In the genomic region with DNA sequence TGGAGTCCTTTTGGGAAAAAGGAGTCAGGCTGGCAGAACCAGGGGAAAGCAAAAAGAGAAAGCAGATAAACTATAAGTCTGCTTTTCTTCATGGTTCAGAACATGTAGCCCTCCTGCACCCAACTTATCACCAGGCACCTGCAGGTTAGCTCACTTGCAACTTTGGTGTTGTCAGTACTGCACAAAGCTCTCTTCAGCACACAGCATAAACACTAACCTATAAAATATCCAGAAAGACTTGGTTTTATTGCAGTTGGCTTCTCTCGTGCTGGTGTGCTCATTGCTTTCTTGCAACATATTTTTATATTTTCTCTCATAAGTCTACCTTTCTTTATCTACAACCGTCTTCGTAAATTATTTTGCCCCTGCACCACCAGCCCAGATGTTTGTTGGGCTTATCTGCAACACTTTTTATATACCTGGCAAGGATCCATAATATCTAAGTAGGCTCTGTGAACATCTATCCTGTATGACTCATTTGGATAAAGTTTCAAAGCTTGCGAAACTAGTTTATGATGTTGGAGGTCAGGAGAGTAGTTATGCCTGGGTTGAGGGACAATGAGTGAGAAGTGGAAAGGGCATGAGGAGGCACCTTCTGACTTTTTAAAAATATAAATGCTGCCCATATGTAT, we compare ENCODE assay signal across 26 cellular contexts.
DNase-seq lines count a peak whose midpoint lies in the region; ATAC-seq, FAIRE-seq and TF ChIP-seq lines count a peak whose summit lies in the region.
"Had no signal": no experiment of that assay in that cellular context is flagged by ENCODE, and none has a peak within 500 bp of the region (broad histone marks: within the 10 kb centered on the region; RNA-seq: fewer than 3 reads in every experiment).

No MANE protein-coding gene starts in this region.

- 6% methylated on average over 4 of the region's 4 CpGs for WGBS in A549 (ENCODE audit: missing lambda C conversion rate)
- 62% methylated on average over 4 of the region's 4 CpGs for WGBS in mesenchymal stem cell

- no peaks in the 10 kb centered on the region for H3K79me1 ChIP-seq in mesenchymal stem cell (replicated peaks; ENCODE audit: low read length, poor library complexity, severe bottlenecking)

- no peaks in the 10 kb centered on the region for H3F3A ChIP-seq in MM.1S (ENCODE audit: insufficient read depth, low read length)

- 0 out of 3 replicates have a peak overlapping the region, but pooled peaks have one; percentile 3 for H3K4me3 ChIP-seq in A549
- no peak overlapping the region for H3K4me3 ChIP-seq in RWPE2 (ENCODE audit: severe bottlenecking)
- H3K4me3 ChIP-seq in MM.1S (ENCODE audit: low read length): no peak overlapping the region
- no peak overlapping the region for H3K4me3 ChIP-seq in mesenchymal stem cell (ENCODE audit: insufficient read depth in 1 of 2, low read depth in 1 of 2, low read length in 2 of 2)
- H3K4me3 ChIP-seq: GM23338, hepatocyte, K562, lung, mucosa of descending colon, SK-N-MC had no signal

- H3K9ac ChIP-seq in MM.1S (ENCODE audit: low read length): no peak overlapping the region
- H3K9ac ChIP-seq in mesenchymal stem cell (ENCODE audit: low read length): no peak overlapping the region

- no peaks in the 10 kb centered on the region for H3K27me3 ChIP-seq in RWPE2 (ENCODE audit: insufficient read depth, poor library complexity, severe bottlenecking)
- no peaks in the 10 kb centered on the region for H3K27me3 ChIP-seq in MM.1S (replicated peaks; ENCODE audit: insufficient read depth, low read length)
- no peaks in the 10 kb centered on the region for H3K27me3 ChIP-seq in mesenchymal stem cell (ENCODE audit: control insufficient read depth in 1 of 2, insufficient read depth in 1 of 2, low read length in 2 of 2)
- H3K27me3 ChIP-seq: hepatocyte had no signal

- H3K36me3 ChIP-seq in RWPE2 (ENCODE audit: low read depth): no peaks in the 10 kb centered on the region
- no peaks in the 10 kb centered on the region for H3K36me3 ChIP-seq in MM.1S (replicated peaks; ENCODE audit: insufficient read depth, low read length)
- no peaks in the 10 kb centered on the region for H3K36me3 ChIP-seq in mesenchymal stem cell (ENCODE audit: control insufficient read depth in 1 of 2, insufficient read depth in 2 of 2, low read depth in 1 of 2, low read length in 2 of 2)

- H2AFZ ChIP-seq in MM.1S (ENCODE audit: low read length) (no peak overlapping the region), mesenchymal stem cell (ENCODE audit: low read depth, low read length) (no peak overlapping the region)
- H2AFZ ChIP-seq: GM23338, hepatocyte had no signal

- H2BK12ac ChIP-seq in mesenchymal stem cell (ENCODE audit: low read length in 2 of 2): no peak overlapping the region

- no peak overlapping the region for H2BK5ac ChIP-seq in mesenchymal stem cell (ENCODE audit: low read depth, low read length, poor library complexity, severe bottlenecking)

- no peaks in the 10 kb centered on the region for H3K79me2 ChIP-seq in MM.1S (ENCODE audit: low read length)
- H3K79me2 ChIP-seq: hepatocyte had no signal

- no peak overlapping the region for H4K91ac ChIP-seq in mesenchymal stem cell (ENCODE audit: low read length)

- H3K9me3 ChIP-seq in A549 (peaks cover 13% of the 10 kb centered on the region; the same call in 2 of the 3 replicates), RWPE2 (ENCODE audit: severe bottlenecking) (no peaks in the 10 kb centered on the region), MM.1S (replicated peaks; ENCODE audit: insufficient read depth, low read length) (no peaks in the 10 kb centered on the region), mesenchymal stem cell (ENCODE audit: control insufficient read depth, low read length) (peaks cover 2% of the 10 kb centered on the region)

- TF ChIP-seq RAD21 in A549 (conservative IDR thresholded peaks at IDR 0.05 in 1 of 2, IDR thresholded peaks at IDR 0.05 in 1 of 2): peak; percentile 14 to 33; a peak in 1 of 5 replicates

- no peak; a peak in 1 of 5 replicates for TF ChIP-seq EP300 in A549 (IDR thresholded peaks at IDR 0.05)

- FAIRE-seq in A549 (lab: Jason Lieb, UNC) (no peak), HTR-8/SVneo (lab: Jason Lieb, UNC) (no peak)
- FAIRE-seq: K562 had no signal

- H2BK15ac ChIP-seq in mesenchymal stem cell (ENCODE audit: low read depth, poor library complexity, severe bottlenecking): no peak overlapping the region

- no peak for TF ChIP-seq POLR2A in A549 (IDR thresholded peaks at IDR 0.05; ENCODE audit: low read length)

- peak overlapping the region; percentile 63 for H3K4me2 ChIP-seq in A549
- H3K4me2 ChIP-seq in MM.1S (ENCODE audit: low read depth, low read length): no peak overlapping the region
- no peak overlapping the region for H3K4me2 ChIP-seq in mesenchymal stem cell (ENCODE audit: low read length, poor library complexity, severe bottlenecking)
- H3K4me2 ChIP-seq: GM23338, hepatocyte had no signal

- H3K14ac ChIP-seq in mesenchymal stem cell (ENCODE audit: low read length in 2 of 2): no peak overlapping the region

- POLR2A ChIA-PET in A549 (lab: Yijun Ruan, JAX): no interaction called here

- H3K4me1 ChIP-seq in A549: peaks cover 18% of the 10 kb centered on the region
- peaks cover 5% of the 10 kb centered on the region for H3K4me1 ChIP-seq in RWPE2 (ENCODE audit: insufficient read depth, poor library complexity, severe bottlenecking)
- no peaks in the 10 kb centered on the region for H3K4me1 ChIP-seq in MM.1S (ENCODE audit: low read length)
- H3K4me1 ChIP-seq in mesenchymal stem cell (ENCODE audit: control insufficient read depth, insufficient read depth, low read depth, low read length): no peaks in the 10 kb centered on the region

- no peak overlapping the region for H2AK5ac ChIP-seq in mesenchymal stem cell (ENCODE audit: low read length, severe bottlenecking)

- no peak overlapping the region for H3K18ac ChIP-seq in mesenchymal stem cell (ENCODE audit: low read depth in 1 of 2, low read length in 2 of 2)

- no peak overlapping the region for H3K23ac ChIP-seq in mesenchymal stem cell (ENCODE audit: low read length in 2 of 2)

- H3K9me2 ChIP-seq in MM.1S (replicated peaks; ENCODE audit: insufficient read depth, low read length): no peaks in the 10 kb centered on the region

- H2BK120ac ChIP-seq in mesenchymal stem cell (ENCODE audit: low read depth, low read length): no peak overlapping the region

- ATAC-seq in A549 (peak; percentile 64 to 87; a peak in 4 of 6 replicates), RWPE2 (ENCODE audit: low read depth) (peak; percentile 93)
- ATAC-seq: activated CD4-positive, CD25-positive, alpha-beta regulatory T cell treated with anti-CD3 and anti-CD28 coated beads, Interleukin-2, amount 50 U/mL, for 24 hours; CD8-positive, alpha-beta T cell; GM23338; K562; mucosa of descending colon; natural killer cell treated with Interleukin-12 subunit alpha and Interleukin-12 subunit beta and Interleukin-15 and Interleukin-18, amount 100 ng/mL, for 72 hours; stimulated activated naive B cell treated with anti-CD40 and anti-IgM and Interleukin-4, amounts not matched to agents 10 μg/mL and 1 μg/mL and 100 μg/mL, for 72 hours had no signal

- DNase-seq in A549 (ENCODE audit: low read depth in 1 of 2, low spot score in 1 of 2): peak; percentile 18 to 73
- peak; percentile 61 for DNase-seq in HT1080 (ENCODE audit: low read depth)
- DNase-seq in RWPE2 (ENCODE audit: low spot score): no peak
- DNase-seq in iris pigment epithelial cell (ENCODE audit: low read depth): peak; percentile 6
- DNase-seq in HTR-8/SVneo (ENCODE audit: insufficient read length, low spot score): no peak
- DNase-seq in MM.1S: no peak
- no peak for DNase-seq in mesenchymal stem cell
- DNase-seq in NCI-H774 (lab: John Stamatoyannopoulos, UW): no peak
- DNase-seq: activated CD4-positive, alpha-beta memory T cell treated with anti-CD3 and anti-CD28 coated beads for 36 hours; activated naive CD4-positive, alpha-beta T cell; CD8-positive, alpha-beta T cell; EL; HFFc6; mucosa of descending colon; NCI-H1436; NCI-H2081 treated with DMSO at 0.1 percent for 48 hours; NCI-H226; NCI-H69; stimulated activated naive B cell treated with anti-CD40 and anti-IgM and Interleukin-4, amounts not matched to agents 10 μg/mL and 1 μg/mL and 100 μg/mL, for 72 hours had no signal

- peak overlapping the region; percentile 41 to 59; a peak in 5 of 6 replicates for H3K27ac ChIP-seq in A549
- no peak overlapping the region for H3K27ac ChIP-seq in RWPE2 (ENCODE audit: poor library complexity, severe bottlenecking)
- no peak overlapping the region for H3K27ac ChIP-seq in MM.1S (ENCODE audit: low read length)
- H3K27ac ChIP-seq in mesenchymal stem cell (ENCODE audit: low read length, poor library complexity, severe bottlenecking): no peak overlapping the region
- H3K27ac ChIP-seq: hepatocyte, SK-N-MC had no signal

- H4K8ac ChIP-seq in mesenchymal stem cell (ENCODE audit: low read length): no peak overlapping the region

- no peak for TF ChIP-seq CTCF in A549 (IDR thresholded peaks at IDR 0.05)
- no peak for TF ChIP-seq CTCF in RWPE2 (IDR thresholded peaks at IDR 0.05; ENCODE audit: poor library complexity, severe bottlenecking)
- TF ChIP-seq CTCF in MM.1S (IDR thresholded peaks at IDR 0.05; ENCODE audit: low read length): no peak

- CTCF ChIA-PET in A549 (lab: Yijun Ruan, JAX): interaction anchor here (0.6 kb wide), 1 partner anchor 344 kb away, joined by 3 read pairs; no protein-coding TSS in a partner anchor

- no peak overlapping the region for H3K4ac ChIP-seq in mesenchymal stem cell (ENCODE audit: low read depth in 1 of 2, low read length in 2 of 2)

- no peaks in the 10 kb centered on the region for H4K20me1 ChIP-seq in MM.1S (ENCODE audit: insufficient read depth, low read length)

TF ChIP-seq in A549, 52 proteins besides CTCF, POLR2A, EP300 and RAD21 (continues in another document):
- TF ChIP-seq GATA3 (IDR thresholded peaks at IDR 0.05; ENCODE audit: borderline replicate concordance): peak; percentile 66
- no peak for TF ChIP-seq RCOR1 (IDR thresholded peaks at IDR 0.05; ENCODE audit: low read depth, low read length)
- TF ChIP-seq MAZ (IDR thresholded peaks at IDR 0.05; ENCODE audit: borderline replicate concordance, low read depth, low read length): no peak
- no peak for TF ChIP-seq MAFK (IDR thresholded peaks at IDR 0.05; ENCODE audit: partially characterized antibody)
- TF ChIP-seq, protein P1, sequence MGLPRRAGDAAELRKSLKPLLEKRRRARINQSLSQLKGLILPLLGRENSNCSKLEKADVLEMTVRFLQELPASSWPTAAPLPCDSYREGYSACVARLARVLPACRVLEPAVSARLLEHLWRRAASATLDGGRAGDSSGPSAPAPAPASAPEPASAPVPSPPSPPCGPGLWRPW (IDR thresholded peaks at IDR 0.05): no peak
- no peak for TF ChIP-seq RNF2 (IDR thresholded peaks at IDR 0.05; ENCODE audit: borderline replicate concordance, low read depth)
- TF ChIP-seq JUN (IDR thresholded peaks at IDR 0.05): 0 out of 5 replicates have a peak, but pooled peaks have one; percentile 39 to 45

Comparison
In these comparisons a context has a peak if more than half of its experiments do, and no peak if none do; other contexts are left out.
1. DNase-seq: peak in A549 (2 of 2), HT1080 (single experiment) and iris pigment epithelial cell (single experiment); none in RWPE2 (single experiment), HTR-8/SVneo (single experiment), MM.1S (single experiment), mesenchymal stem cell (single experiment) and NCI-H774 (single experiment).
2. H3K27ac ChIP-seq: peak in A549 (2 of 2); none in RWPE2 (single experiment), MM.1S (single experiment) and mesenchymal stem cell (single experiment).